9 cellular contexts compared by ENCODE assay signal in genomic region chr2:236536727-236537398, GRCh38. TPM values are rescaled to one million over a fixed set of nuclear protein-coding genes. Genes with fewer than 3 reads are reported as not detected.
DNase-seq lines count a peak whose midpoint lies in the region; ATAC-seq, FAIRE-seq and TF ChIP-seq lines count a peak whose summit lies in the region.
"Had no signal": no experiment of that assay in that cellular context is flagged by ENCODE, and none has a peak within 500 bp of the region (broad histone marks: within the 10 kb centered on the region; RNA-seq: fewer than 3 reads in every experiment).

No MANE protein-coding gene starts in this region.

- peak overlapping the region; percentile 4 for H2BK5ac ChIP-seq in neuronal stem cell (ENCODE audit: low read length)

- no peak overlapping the region for H3K9ac ChIP-seq in neuronal stem cell (ENCODE audit: low read depth, low read length, poor library complexity)

- H4K91ac ChIP-seq in neuronal stem cell (ENCODE audit: low read depth, low read length, poor library complexity), result no peak overlapping the region

- no peak overlapping the region for H2AK5ac ChIP-seq in neuronal stem cell (ENCODE audit: low read depth, low read length)

- no peak overlapping the region for H3K27ac ChIP-seq in neuronal stem cell (replicated peaks; ENCODE audit: low read length)
- H3K27ac ChIP-seq: SJSA1 had no signal

- no peaks in the 10 kb centered on the region for H3K4me1 ChIP-seq in neuronal stem cell (ENCODE audit: control insufficient read depth in 2 of 2, insufficient read depth in 1 of 2, low read depth in 1 of 2, low read length in 2 of 2)

- H2AFZ ChIP-seq in neuronal stem cell (ENCODE audit: low read length), result no peak overlapping the region

- H2BK12ac ChIP-seq in neuronal stem cell (ENCODE audit: low read length), result no peak overlapping the region

- no peak overlapping the region for H2BK15ac ChIP-seq in neuronal stem cell (ENCODE audit: low read length)

- no CpG with 5 or more reads among the region's 6 CpGs for WGBS in neuronal stem cell (ENCODE audit: extremely low coverage in 2 of 2, insufficient read length in 2 of 2, insufficient replicate concordance in 1 of 2), 2 donors

- no peak overlapping the region for H3K23ac ChIP-seq in neuronal stem cell (ENCODE audit: low read depth, low read length, poor library complexity)

- no peaks in the 10 kb centered on the region for H3K36me3 ChIP-seq in neuronal stem cell (replicated peaks in 1 of 2; ENCODE audit: control insufficient read depth in 2 of 2, insufficient read depth in 2 of 2, low read length in 2 of 2)
- H3K36me3 ChIP-seq: SJSA1 had no signal

- peak overlapping the region; percentile 58 for H4K8ac ChIP-seq in neuronal stem cell (ENCODE audit: low read depth, low read length)

- H3K4me2 ChIP-seq in neuronal stem cell (ENCODE audit: insufficient read depth, low read length, poor library complexity, severe bottlenecking), result no peak overlapping the region

- H3K4ac ChIP-seq in neuronal stem cell (ENCODE audit: low read length), result no peak overlapping the region

- no peaks in the 10 kb centered on the region for H3K79me1 ChIP-seq in neuronal stem cell (ENCODE audit: low read depth, low read length)

- no peak overlapping the region for H3K4me3 ChIP-seq in neuronal stem cell (ENCODE audit: low read length in 2 of 2)
- H3K4me3 ChIP-seq: SJSA1 had no signal

- H2BK120ac ChIP-seq in neuronal stem cell (ENCODE audit: low read depth, low read length), result no peak overlapping the region

- H3K27me3 ChIP-seq in neuronal stem cell (ENCODE audit: control insufficient read depth in 3 of 3, insufficient read depth in 3 of 3, low read depth in 1 of 3, low read length in 3 of 3), result peaks cover 0 to 25% (median 0%) of the 10 kb centered on the region in 3 experiments
- H3K27me3 ChIP-seq: SJSA1 had no signal

- H3K9me3 ChIP-seq in neuronal stem cell (replicated peaks in 1 of 2; ENCODE audit: control insufficient read depth in 2 of 2, insufficient read depth in 1 of 2, low read depth in 1 of 2, low read length in 2 of 2), result no peaks in the 10 kb centered on the region
- H3K9me3 ChIP-seq: SJSA1 had no signal

- FAIRE-seq in GM18507 (lab: Jason Lieb, UNC), result peak; percentile 89

- ATAC-seq in HG02981 (IDR thresholded peaks at IDR 0.05; ENCODE audit: unreplicated experiment) (peak; percentile 42), SK-N-SH treated with all-trans-retinoic acid at 6 μM for 48 hours (no peak), GM18519 (IDR thresholded peaks at IDR 0.05; ENCODE audit: low FRiP score, unreplicated experiment) (no peak)

- DNase-seq in GM18507 (ENCODE audit: extremely low spot score, insufficient read length, low read depth), result no peak
- DNase-seq in activated CD4-positive, alpha-beta T cell treated with anti-CD3 and anti-CD28 coated beads, Interleukin-2, amount 50 U/mL, for 4 hours, result peak; percentile 33 to 35
- no peak for DNase-seq in neuronal stem cell (ENCODE audit: low spot score)
- no peak for DNase-seq in NK-92 (lab: John Stamatoyannopoulos, UW; ENCODE audit: unreplicated experiment)
- DNase-seq in NCI-H345 (lab: John Stamatoyannopoulos, UW), result no peak

- no peak overlapping the region for H3K14ac ChIP-seq in neuronal stem cell (ENCODE audit: low read length)

- no peak overlapping the region for H3K18ac ChIP-seq in neuronal stem cell (ENCODE audit: low read length)

TF ChIP-seq in SK-N-SH treated with all-trans-retinoic acid at 6 μM for 48 hours, 23 proteins besides CTCF, POLR2A, EP300 and RAD21:
- TF ChIP-seq ZFP30 (CRISPR knock-in tag; IDR thresholded peaks at IDR 0.05), result no peak
- TF ChIP-seq CSDC2 (CRISPR knock-in tag; IDR thresholded peaks at IDR 0.05), result no peak
- TF ChIP-seq ISL1 (CRISPR knock-in tag; IDR thresholded peaks at IDR 0.05), result no peak
- TF ChIP-seq TSHZ2 (CRISPR knock-in tag; IDR thresholded peaks at IDR 0.05), result no peak
- no peak for TF ChIP-seq RARB (CRISPR knock-in tag; IDR thresholded peaks at IDR 0.05)
- TF ChIP-seq ZNF8 (CRISPR knock-in tag; IDR thresholded peaks at IDR 0.05), result no peak
- TF ChIP-seq SNAI2 (CRISPR knock-in tag; IDR thresholded peaks at IDR 0.05), result no peak
- TF ChIP-seq ZC3H10 (CRISPR knock-in tag; IDR thresholded peaks at IDR 0.05), result no peak
- no peak for TF ChIP-seq PATZ1 (CRISPR knock-in tag; IDR thresholded peaks at IDR 0.05; ENCODE audit: borderline replicate concordance)
- no peak for TF ChIP-seq TCF4 (CRISPR knock-in tag; IDR thresholded peaks at IDR 0.05; ENCODE audit: borderline replicate concordance)
- TF ChIP-seq PPARA (CRISPR knock-in tag; IDR thresholded peaks at IDR 0.05; ENCODE audit: borderline replicate concordance), result no peak
- no peak for TF ChIP-seq ZNF565 (CRISPR knock-in tag; conservative IDR thresholded peaks at IDR 0.05; ENCODE audit: low read depth)

RNA-seq across cellular contexts. Expression of gene ACKR3, which starts 32.8 kb away (rescaled TPM):
- polyA plus RNA-seq in neuronal stem cell (2013, experiment 1 of 2), result 4.4 TPM
- 4.3 TPM for polyA plus RNA-seq in neuronal stem cell (2013, experiment 2 of 2)

Comparison
In these comparisons a context has a peak if more than half of its experiments do, and no peak if none do; other contexts are left out.
1. DNase-seq: peak in activated CD4-positive, alpha-beta T cell treated with anti-CD3 and anti-CD28 coated beads, Interleukin-2, amount 50 U/mL, for 4 hours (2 of 2); none in GM18507 (single experiment), neuronal stem cell (single experiment), NK-92 (single experiment) and NCI-H345 (single experiment).